ENCODE assay signal across 19 cellular contexts in the genomic region with DNA sequence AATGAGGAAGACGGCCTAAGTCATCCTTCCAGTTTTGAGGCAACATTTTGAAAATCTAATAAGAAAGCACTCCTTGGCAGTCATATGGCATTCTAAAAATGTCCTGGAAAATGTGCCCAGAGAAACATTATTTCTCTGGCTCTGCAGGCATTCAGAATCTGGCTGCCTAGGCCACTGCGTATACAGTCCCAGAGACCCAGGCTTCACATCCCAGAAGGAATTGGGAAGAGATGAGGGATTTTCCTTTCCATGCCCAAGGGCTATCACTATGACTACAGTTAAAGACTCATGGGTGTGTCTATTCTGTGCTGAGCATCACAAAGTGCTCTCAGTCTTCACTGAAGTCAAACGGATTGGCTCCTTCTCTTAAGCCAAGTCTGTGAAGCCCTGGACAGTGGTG.
"Had no signal": no experiment of that assay in that cellular context is flagged by ENCODE, and none has a peak within 500 bp of the region (broad histone marks: within the 10 kb centered on the region; RNA-seq: fewer than 3 reads in every experiment).

No MANE protein-coding gene starts in this region.

- DNase-seq: activated CD8-positive, alpha-beta memory T cell treated with anti-CD3 and anti-CD28 coated beads for 24 hours; activated CD8-positive, alpha-beta memory T cell treated with anti-CD3 and anti-CD28 coated beads, Interleukin-2, amount 50 U/mL, for 4 hours; activated naive CD4-positive, alpha-beta T cell treated with anti-CD3 and anti-CD28 coated beads for 36 hours; activated naive CD8-positive, alpha-beta T cell treated with anti-CD3 and anti-CD28 coated beads, Interleukin-2, amount 10 ng/mL, durations not matched to agents 7 days and 5 days; activated T-cell treated with anti-CD3 and anti-CD28 coated beads, Interleukin-2, amount 50 U/mL, for 24 hours; amygdala; caudate nucleus; dorsolateral prefrontal cortex; effector memory CD8-positive, alpha-beta T cell; heart left ventricle; mesenchymal stem cell; naive B cell; psoas muscle; stimulated activated CD4-positive, alpha-beta T cell treated with anti-CD3 and anti-CD28 coated beads, Interleukin-12 subunit alpha, Interleukin-12 subunit beta, amount 100 ng/mL, for 4 hours; stimulated activated CD4-positive, alpha-beta T cell treated with anti-CD3 and anti-CD28 coated beads, Interleukin-4, amount 100 ng/mL, for 4 hours; T-helper 1 cell; uterus had no signal

- H3K9me3 ChIP-seq: heart left ventricle, psoas muscle, right atrium auricular region, suprapubic skin, uterus had no signal

- H3K27me3 ChIP-seq: dorsolateral prefrontal cortex, heart left ventricle, right atrium auricular region, suprapubic skin, uterus had no signal

- H3K4me1 ChIP-seq: heart left ventricle, psoas muscle, suprapubic skin, uterus had no signal

- H3K4me3 ChIP-seq: dorsolateral prefrontal cortex, heart left ventricle, psoas muscle, right atrium auricular region, suprapubic skin, uterus had no signal

- H3K27ac ChIP-seq: psoas muscle, suprapubic skin, uterus had no signal

- H3K36me3 ChIP-seq: heart left ventricle, right atrium auricular region, suprapubic skin, uterus had no signal
